25 cellular contexts compared by ENCODE assay signal in genomic region chr6:192313-192664, GRCh38.
"Had no signal": no experiment of that assay in that cellular context is flagged by ENCODE, and none has a peak within 500 bp of the region (broad histone marks: within the 10 kb centered on the region; RNA-seq: fewer than 3 reads in every experiment).

No MANE protein-coding gene starts in this region.

- H3K4me3 Mint-ChIP-seq: activated T-cell treated with anti-CD3 and anti-CD28 coated beads, Interleukin-2, amount 50 U/mL, for 24 hours; neural crest cell; type B pancreatic cell; WTC11 had no signal

- H3K27ac ChIP-seq: epithelial cell of prostate, esophagus squamous epithelium, left ventricle myocardium inferior, parathyroid adenoma, right atrium auricular region, SJCRH30, spleen, thoracic aorta, vagina had no signal

- H3K9me3 Mint-ChIP-seq: type B pancreatic cell, WTC11 had no signal

- H3K9ac ChIP-seq: parathyroid adenoma had no signal

- H3K4me1 Mint-ChIP-seq: WTC11 had no signal

- H3K27me3 Mint-ChIP-seq: activated T-cell treated with anti-CD3 and anti-CD28 coated beads, Interleukin-2, amount 50 U/mL, for 24 hours; activated T-helper 17 cell treated with anti-CD3 and anti-CD28 coated beads, Interleukin-2, amount 50 U/mL, for 72 hours; type B pancreatic cell had no signal

- H3K36me3 Mint-ChIP-seq: type B pancreatic cell, WTC11 had no signal

- H3K4me3 ChIP-seq: esophagus squamous epithelium, left ventricle myocardium inferior, right atrium auricular region, SJCRH30, spleen, thoracic aorta, vagina had no signal

- DNase-seq: activated CD4-positive, alpha-beta T cell treated with anti-CD3 and anti-CD28 coated beads for 4 hours; activated CD4-positive, alpha-beta T cell treated with anti-CD3 and anti-CD28 coated beads, Interleukin-2, amount 50 U/mL, for 4 hours; activated naive CD4-positive, alpha-beta T cell treated with Interleukin-2 at 50 U/mL for 16 hours; amniotic stem cell; caudate nucleus; effector CD8-positive, alpha-beta T cell; esophagus squamous epithelium; foreskin melanocyte; left ventricle myocardium inferior; occipital lobe; SJCRH30; spleen; stimulated activated naive CD8-positive, alpha-beta T cell treated with anti-CD3 and anti-CD28 coated beads, Interleukin-15, Interleukin-2, amounts not matched to agents 100 U/mL and 50 U/mL, for 24 hours; T-helper 2 cell had no signal

- H3K27me3 ChIP-seq: esophagus squamous epithelium, right atrium auricular region, SJCRH30, spleen, vagina had no signal

- H3K36me3 ChIP-seq: esophagus squamous epithelium, left ventricle myocardium inferior, right atrium auricular region, SJCRH30, spleen, thoracic aorta, vagina had no signal

- H3K4me1 ChIP-seq: parathyroid adenoma, SJCRH30 had no signal

- H2AFZ ChIP-seq: parathyroid adenoma had no signal

- H3K27ac Mint-ChIP-seq: type B pancreatic cell, WTC11 had no signal

- ATAC-seq: activated T-helper 17 cell treated with anti-CD3 and anti-CD28 coated beads, Interleukin-2, amount 50 U/mL, for 72 hours; SK-N-SH treated with all-trans-retinoic acid at 6 μM for 48 hours; stimulated activated naive CD8-positive, alpha-beta T cell treated with anti-CD3 and anti-CD28 coated beads, Interleukin-15, Interleukin-2, amounts not matched to agents 100 U/mL and 50 U/mL, for 24 hours; WTC11 had no signal

- H3K9me3 ChIP-seq: esophagus squamous epithelium, left ventricle myocardium inferior, right atrium auricular region, SJCRH30, spleen, thoracic aorta, vagina had no signal
